Comparison of ENCODE assay signal across 1 cellular context in genomic region chr20:10185741-10186558, GRCh38.
TF ChIP-seq lines count a peak whose summit lies in the region.

No MANE protein-coding gene starts in this region.

TF ChIP-seq in HepG2, 621 proteins besides CTCF, POLR2A, EP300 and RAD21 (continued from another document and continues in another):
- TF ChIP-seq RERE (CRISPR knock-in tag; IDR thresholded peaks at IDR 0.05; ENCODE audit: low read depth) (peak; percentile 35; the same call in 1 of the 2 replicates), SSRP1 (CRISPR knock-in tag; IDR thresholded peaks at IDR 0.05) (no peak), HNF1B (CRISPR knock-in tag; IDR thresholded peaks at IDR 0.05) (no peak), ZBTB7B (CRISPR knock-in tag; IDR thresholded peaks at IDR 0.05) (no peak), RBFOX2 (IDR thresholded peaks at IDR 0.05; ENCODE audit: low read depth, low read length) (no peak), SRSF9 (IDR thresholded peaks at IDR 0.05; ENCODE audit: borderline replicate concordance, insufficient read depth, low read depth, low read length, poor library complexity, severe bottlenecking) (no peak), TAF15 (IDR thresholded peaks at IDR 0.05; ENCODE audit: low read depth, low read length, poor library complexity, severe bottlenecking) (no peak), ZFYVE20 (CRISPR knock-in tag; IDR thresholded peaks at IDR 0.05; ENCODE audit: borderline replicate concordance, low read depth) (no peak), MTF2 (CRISPR knock-in tag; IDR thresholded peaks at IDR 0.05; ENCODE audit: borderline replicate concordance) (no peak), SMARCC2 (IDR thresholded peaks at IDR 0.05) (no peak), HOXA3 (CRISPR knock-in tag; IDR thresholded peaks at IDR 0.05) (no peak), ZNF414 (CRISPR knock-in tag; IDR thresholded peaks at IDR 0.05) (no peak), AGO1 (IDR thresholded peaks at IDR 0.05; ENCODE audit: low read depth, low read length, poor library complexity, severe bottlenecking) (no peak), CBX1 (IDR thresholded peaks at IDR 0.05; ENCODE audit: low read depth) (no peak), ZNF737 (CRISPR knock-in tag; IDR thresholded peaks at IDR 0.05; ENCODE audit: borderline replicate concordance) (no peak), GFI1 (CRISPR knock-in tag; IDR thresholded peaks at IDR 0.05; ENCODE audit: borderline replicate concordance) (peak; percentile 72; the same call in 1 of the 2 replicates), DRAP1 (CRISPR knock-in tag; IDR thresholded peaks at IDR 0.05) (no peak), XRCC5 (optimal IDR thresholded peaks at IDR 0.05; ENCODE audit: low read length) (no peak), ZNF605 (CRISPR knock-in tag; IDR thresholded peaks at IDR 0.05) (no peak), FOSL2 (CRISPR knock-in tag; IDR thresholded peaks at IDR 0.05) (peak; percentile 68; the same call in 1 of the 2 replicates), ZNF20 (CRISPR knock-in tag; IDR thresholded peaks at IDR 0.05) (no peak), ZNF333 (CRISPR knock-in tag; IDR thresholded peaks at IDR 0.05; ENCODE audit: borderline replicate concordance) (no peak), ZMAT5 (CRISPR knock-in tag; IDR thresholded peaks at IDR 0.05; ENCODE audit: borderline replicate concordance, low read depth) (no peak), PLSCR1 (CRISPR knock-in tag; IDR thresholded peaks at IDR 0.05; ENCODE audit: borderline replicate concordance) (no peak), ZBTB3 (CRISPR knock-in tag; IDR thresholded peaks at IDR 0.05; ENCODE audit: borderline replicate concordance, low read depth) (no peak), SNAPC2 (CRISPR knock-in tag; IDR thresholded peaks at IDR 0.05) (no peak), TFE3 (CRISPR knock-in tag; IDR thresholded peaks at IDR 0.05) (no peak), FOXA1 (IDR thresholded peaks at IDR 0.05) (no peak), FOXA1 (CRISPR knock-in tag; IDR thresholded peaks at IDR 0.05) (peak; percentile 77), ZNF7 (CRISPR knock-in tag; IDR thresholded peaks at IDR 0.05) (no peak), POLR2AphosphoS2 (IDR thresholded peaks at IDR 0.05; ENCODE audit: low read depth, low read length) (no peak), HNRNPLL (IDR thresholded peaks at IDR 0.05; ENCODE audit: low read depth, low read length, poor library complexity, severe bottlenecking) (no peak), ZNF407 (CRISPR knock-in tag; IDR thresholded peaks at IDR 0.05; ENCODE audit: not compliant biosample characterization) (no peak), SOX6 (IDR thresholded peaks at IDR 0.05) (no peak), SOX6 (CRISPR knock-in tag; IDR thresholded peaks at IDR 0.05) (peak; percentile 34; the same call in 1 of the 2 replicates), TBL1XR1 (IDR thresholded peaks at IDR 0.05; ENCODE audit: borderline replicate concordance, low read length, partially characterized antibody) (peak; percentile 81), PLRG1 (conservative IDR thresholded peaks at IDR 0.05) (no peak), RFXAP (CRISPR knock-in tag; IDR thresholded peaks at IDR 0.05; ENCODE audit: borderline replicate concordance) (no peak), EEA1 (CRISPR knock-in tag; IDR thresholded peaks at IDR 0.05; ENCODE audit: borderline replicate concordance) (no peak), NCOA1 (CRISPR knock-in tag; IDR thresholded peaks at IDR 0.05) (no peak), SKIL (CRISPR knock-in tag; IDR thresholded peaks at IDR 0.05; ENCODE audit: borderline replicate concordance) (peak; percentile 71; the same call in 1 of the 2 replicates), PHF21A (CRISPR knock-in tag; IDR thresholded peaks at IDR 0.05) (peak; percentile 31; the same call in 1 of the 2 replicates), ISL2 (CRISPR knock-in tag; IDR thresholded peaks at IDR 0.05) (no peak)
